ENCODE assay signal across 17 cellular contexts in the genomic region with DNA sequence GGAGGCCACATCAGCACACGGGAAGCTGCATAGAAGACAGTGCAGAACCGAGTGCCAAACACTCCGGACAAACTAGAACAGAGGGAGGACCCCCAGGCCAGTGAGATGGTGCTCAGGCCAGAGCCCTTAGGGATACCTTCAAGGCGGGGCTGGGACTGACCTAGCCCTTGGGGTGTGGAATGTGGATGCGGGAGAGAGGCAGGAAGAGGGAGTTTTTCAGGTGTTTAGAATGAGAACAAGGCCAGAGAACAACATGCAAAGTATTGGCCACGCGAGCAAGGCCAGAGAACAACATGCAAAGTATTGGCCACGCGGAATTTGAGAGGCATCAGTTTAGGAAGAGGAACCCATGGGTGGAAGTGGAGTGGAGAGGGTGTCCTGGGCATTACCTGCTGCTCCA.
"Had no signal": no experiment of that assay in that cellular context is flagged by ENCODE, and none has a peak within 500 bp of the region (broad histone marks: within the 10 kb centered on the region; RNA-seq: fewer than 3 reads in every experiment).

No MANE protein-coding gene starts in this region.

- H3K36me3 ChIP-seq: breast epithelium, esophagus muscularis mucosa, left ventricle myocardium inferior, neural progenitor cell, thyroid gland, uterus had no signal

- DNase-seq: activated CD4-positive, alpha-beta T cell treated with anti-CD3 and anti-CD28 coated beads for 36 hours; activated effector memory CD4-positive, alpha-beta T cell treated with anti-CD3 and anti-CD28 coated beads, Interleukin-2, amount 50 U/mL, for 16 hours; foreskin fibroblast; left ventricle myocardium inferior; mesenchymal stem cell; stimulated activated CD4-positive, alpha-beta T cell treated with anti-CD3 and anti-CD28 coated beads, Interleukin-4, amount 100 ng/mL, for 1 hour; SW 1271; T1000; thyroid gland; uterus had no signal

- H3K9ac ChIP-seq: neural progenitor cell, parathyroid adenoma had no signal

- H3K4me3 Mint-ChIP-seq: activated CD4-positive, alpha-beta T cell treated with anti-CD3 and anti-CD28 coated beads for 36 hours; neural progenitor cell had no signal

- ATAC-seq: activated naive CD4-positive, alpha-beta T cell treated with anti-CD3 and anti-CD28 coated beads, Interleukin-2, amount 50 U/mL, for 72 hours had no signal

- H3K4me1 ChIP-seq: breast epithelium, esophagus muscularis mucosa, left ventricle myocardium inferior, neural progenitor cell, parathyroid adenoma, thyroid gland, uterus had no signal

- H3K27me3 Mint-ChIP-seq: activated CD4-positive, alpha-beta T cell treated with anti-CD3 and anti-CD28 coated beads for 36 hours had no signal

- H3K9me3 ChIP-seq: breast epithelium, esophagus muscularis mucosa, left ventricle myocardium inferior, thyroid gland, uterus had no signal

- H3K36me3 Mint-ChIP-seq: activated naive CD4-positive, alpha-beta T cell treated with anti-CD3 and anti-CD28 coated beads, Interleukin-2, amount 50 U/mL, for 72 hours; neural progenitor cell had no signal

- H3K27ac ChIP-seq: breast epithelium, esophagus muscularis mucosa, left ventricle myocardium inferior, neural progenitor cell, parathyroid adenoma, thyroid gland, uterus, VCaP had no signal

- H2AFZ ChIP-seq: neural progenitor cell, parathyroid adenoma had no signal

- H3K4me2 ChIP-seq: neural progenitor cell had no signal

- H3K27ac Mint-ChIP-seq: neural progenitor cell had no signal

- H3K27me3 ChIP-seq: breast epithelium, esophagus muscularis mucosa, neural progenitor cell, thyroid gland, uterus had no signal

- H3K4me3 ChIP-seq: breast epithelium, esophagus muscularis mucosa, left ventricle myocardium inferior, neural progenitor cell, thyroid gland, uterus had no signal

- FAIRE-seq: islet of Langerhans had no signal

- H3K9me3 Mint-ChIP-seq: activated naive CD4-positive, alpha-beta T cell treated with anti-CD3 and anti-CD28 coated beads, Interleukin-2, amount 50 U/mL, for 72 hours; neural progenitor cell had no signal

- H3K79me2 ChIP-seq: parathyroid adenoma had no signal
